ENCODE assay signal across 16 cellular contexts in the genomic region with DNA sequence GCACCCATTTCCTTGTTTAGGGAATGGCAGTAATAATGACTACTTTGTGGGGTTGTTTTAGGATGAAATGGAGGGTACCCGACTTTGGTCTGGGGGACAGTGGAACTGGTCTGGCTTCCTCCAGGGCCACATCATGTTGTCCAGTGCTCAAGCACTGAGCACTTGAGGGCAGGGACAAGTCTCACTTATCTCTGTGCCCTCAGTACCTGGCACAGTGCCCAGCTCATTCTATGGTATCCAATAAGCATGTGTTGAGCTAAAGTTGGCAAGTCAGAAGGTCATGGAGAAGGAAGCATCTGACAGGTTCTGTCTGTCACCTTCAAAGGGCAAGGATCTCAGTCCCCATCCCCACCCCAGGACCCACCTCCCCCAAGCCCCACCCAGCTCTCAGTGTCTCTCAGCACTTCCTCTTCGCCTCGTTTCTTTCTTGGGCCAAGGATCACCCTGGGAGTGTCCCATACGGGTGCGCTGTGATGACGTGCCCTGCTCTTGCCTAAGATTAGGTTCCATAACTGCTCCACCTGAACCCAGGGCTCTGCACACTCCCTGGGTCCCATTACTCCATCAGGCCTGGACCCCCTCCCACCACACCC. TPM values are rescaled to one million over a fixed set of nuclear protein-coding genes. Genes with fewer than 3 reads are reported as not detected.
DNase-seq lines count a peak whose midpoint lies in the region; ATAC-seq and TF ChIP-seq lines count a peak whose summit lies in the region.
"Had no signal": no experiment of that assay in that cellular context is flagged by ENCODE, and none has a peak within 500 bp of the region (broad histone marks: within the 10 kb centered on the region; RNA-seq: fewer than 3 reads in every experiment).

No MANE protein-coding gene starts in this region.

- H3K27ac Mint-ChIP-seq in activated CD4-positive, alpha-beta memory T cell treated with anti-CD3 and anti-CD28 coated beads for 36 hours: no peak overlapping the region

- TF ChIP-seq CTCF in RWPE2 (IDR thresholded peaks at IDR 0.05; ENCODE audit: poor library complexity, severe bottlenecking) (no peak), stomach (IDR thresholded peaks at IDR 0.05) (no peak), dorsolateral prefrontal cortex (IDR thresholded peaks at IDR 0.05 in 54 of 56, conservative IDR thresholded peaks at IDR 0.05 in 2 of 56; ENCODE audit: low read depth in 1 of 56, partially characterized antibody in 56 of 56) (no peak)

- H3K36me3 ChIP-seq in RWPE2 (ENCODE audit: low read depth): no peaks in the 10 kb centered on the region
- H3K36me3 ChIP-seq in stomach: no peaks in the 10 kb centered on the region
- H3K36me3 ChIP-seq: spleen, tibial nerve had no signal

- intact Hi-C loops in left ventricle myocardium superior (cut with micrococcal nuclease): no loop called here
- intact Hi-C loops in stomach (cut with DNase I; ENCODE audit: low total_unique reads): no loop called here
- intact Hi-C loops in dorsolateral prefrontal cortex (cut with DNase I): no loop called here
- intact Hi-C loops in activated CD4-positive, alpha-beta memory T cell treated with anti-CD3 and anti-CD28 coated beads for 36 hours (cut with micrococcal nuclease): no loop called here

- POLR2A ChIA-PET in activated CD4-positive, alpha-beta memory T cell treated with anti-CD3 and anti-CD28 coated beads for 36 hours (lab: Charles Lee): no interaction called here

- CTCF ChIA-PET in activated CD4-positive, alpha-beta memory T cell treated with anti-CD3 and anti-CD28 coated beads for 36 hours (lab: Charles Lee): interaction anchor here (1.4 kb wide), 1 partner anchor 24 kb away, joined by 7 read pairs; a partner anchor contains a TSS

- DNase-seq in NCI-H510A treated with DMSO at 0.1 percent for 48 hours (lab: John Stamatoyannopoulos, UW) (peak; percentile 11), NCI-H510A (lab: John Stamatoyannopoulos, UW) (no peak), RWPE2 (ENCODE audit: low spot score) (peak; percentile 38), left ventricle myocardium superior (peak; percentile 76), stomach (peak; percentile 53), HuH-7.5 (ENCODE audit: low spot score) (no peak), dorsolateral prefrontal cortex (no peak)
- DNase-seq in activated CD4-positive, alpha-beta memory T cell treated with anti-CD3 and anti-CD28 coated beads for 36 hours: no peak
- DNase-seq: activated CD4-positive, alpha-beta T cell treated with anti-CD3 and anti-CD28 coated beads for 48 hours; activated naive CD4-positive, alpha-beta T cell treated with Interleukin-2 at 50 U/mL for 16 hours; DMS79; NCI-H146; spleen had no signal

- no peaks in the 10 kb centered on the region for H3K9me3 Mint-ChIP-seq in activated CD4-positive, alpha-beta memory T cell treated with anti-CD3 and anti-CD28 coated beads for 36 hours

- H3K4me1 Mint-ChIP-seq in activated CD4-positive, alpha-beta memory T cell treated with anti-CD3 and anti-CD28 coated beads for 36 hours (ENCODE audit: low read depth): no peaks in the 10 kb centered on the region

- WGBS in stomach, 5 donors: 61 to 85% (median 79%) methylated on average over 6 of the region's 6 CpGs

- H3K27ac ChIP-seq in RWPE2 (ENCODE audit: poor library complexity, severe bottlenecking): no peak overlapping the region
- no peak overlapping the region for H3K27ac ChIP-seq in stomach
- H3K27ac ChIP-seq in dorsolateral prefrontal cortex: no peak overlapping the region
- H3K27ac ChIP-seq: A549, spleen had no signal

- ATAC-seq in RWPE2 (ENCODE audit: low read depth): no peak
- peak; percentile 87 for ATAC-seq in left ventricle myocardium superior
- ATAC-seq: A549 had no signal

- no peak overlapping the region for H3K4me3 ChIP-seq in RWPE2 (ENCODE audit: severe bottlenecking)
- H3K4me3 ChIP-seq in stomach: no peak overlapping the region
- H3K4me3 ChIP-seq in dorsolateral prefrontal cortex: no peak overlapping the region
- H3K4me3 ChIP-seq: A549, spleen, tibial nerve had no signal

- no peaks in the 10 kb centered on the region for H3K4me1 ChIP-seq in RWPE2 (ENCODE audit: insufficient read depth, poor library complexity, severe bottlenecking)
- H3K4me1 ChIP-seq in stomach: peaks cover 0 to 17% (median 14%) of the 10 kb centered on the region in 4 donors
- H3K4me1 ChIP-seq: A549 had no signal

- H3K4me3 Mint-ChIP-seq in activated CD4-positive, alpha-beta memory T cell treated with anti-CD3 and anti-CD28 coated beads for 36 hours: no peak overlapping the region

- H3K27me3 ChIP-seq in RWPE2 (ENCODE audit: insufficient read depth, poor library complexity, severe bottlenecking) (no peaks in the 10 kb centered on the region), stomach (peaks cover 2 to 38% (median 18%) of the 10 kb centered on the region in 3 donors), dorsolateral prefrontal cortex (peaks cover 0 to 52% (median 18%) of the 10 kb centered on the region in 45 donors)

- TF ChIP-seq EP300 in stomach (IDR thresholded peaks at IDR 0.05): no peak

- peaks cover 24% of the 10 kb centered on the region for H3K27me3 Mint-ChIP-seq in activated CD4-positive, alpha-beta memory T cell treated with anti-CD3 and anti-CD28 coated beads for 36 hours

- H3K9me3 ChIP-seq in RWPE2 (ENCODE audit: severe bottlenecking): no peaks in the 10 kb centered on the region
- no peaks in the 10 kb centered on the region for H3K9me3 ChIP-seq in stomach
- H3K9me3 ChIP-seq: A549, spleen, tibial nerve had no signal

- TF ChIP-seq POLR2A in stomach (IDR thresholded peaks at IDR 0.05): no peak

- H3K36me3 Mint-ChIP-seq in activated CD4-positive, alpha-beta memory T cell treated with anti-CD3 and anti-CD28 coated beads for 36 hours: no peaks in the 10 kb centered on the region

RNA-seq across cellular contexts. Expression of a gene that starts 24.3 kb away (rescaled TPM):
- total RNA-seq in left ventricle myocardium superior (46.8 TPM), stomach (100 to 1,000 TPM in 1 of 5 donors, 10 to 100 TPM in 4; 29.8 to 254 (median 79.0) TPM), dorsolateral prefrontal cortex (10 to 100 TPM; 21.4 to 75.3 (median 46.1) TPM)
- 10 to 100 TPM; 40.7 to 61.6 (median 51.5) TPM for polyA plus RNA-seq in stomach
- total RNA-seq in activated CD4-positive, alpha-beta memory T cell treated with anti-CD3 and anti-CD28 coated beads for 36 hours: 100 to 1,000 TPM; 179 to 182 TPM

RNA-seq across cellular contexts. Expression of a gene that starts 34.3 kb away (rescaled TPM):
- 0.20 TPM for total RNA-seq in left ventricle myocardium superior
- 10 to 100 TPM in 2 of 5 donors, 1 to 10 TPM in 3; 2.8 to 22.3 (median 8.8) TPM for total RNA-seq in stomach
- polyA plus RNA-seq in stomach: 1 to 10 TPM; 4.0 to 4.9 (median 4.5) TPM
- total RNA-seq in dorsolateral prefrontal cortex: 1 to 10 TPM in 18 of 120 experiments, under 1 TPM in 96, not detected in 6; 0.12 to 2.9 (median 0.42) TPM
- 100 to 1,000 TPM; 156 TPM for total RNA-seq in activated CD4-positive, alpha-beta memory T cell treated with anti-CD3 and anti-CD28 coated beads for 36 hours
- total RNA-seq: frontal cortex had no signal

Comparison
In these comparisons a context has a peak if more than half of its experiments do, and no peak if none do; other contexts are left out.
1. DNase-seq: peak in NCI-H510A treated with DMSO at 0.1 percent for 48 hours (single experiment), RWPE2 (single experiment), left ventricle myocardium superior (single experiment) and stomach (single experiment); none in NCI-H510A (single experiment), HuH-7.5 (single experiment), dorsolateral prefrontal cortex (0 of 10) and activated CD4-positive, alpha-beta memory T cell treated with anti-CD3 and anti-CD28 coated beads for 36 hours (single experiment).
2. RNA of a gene that starts 34.3 kb away (total RNA-seq): 156 TPM in activated CD4-positive, alpha-beta memory T cell treated with anti-CD3 and anti-CD28 coated beads for 36 hours; 2.8 to 22.3 TPM in stomach, 0.12 to 2.9 TPM in dorsolateral prefrontal cortex and 0.20 TPM in left ventricle myocardium superior (single experiment); every median in the first group is over 4 times any median in the second.